24 cellular contexts compared by ENCODE assay signal in the genomic region with DNA sequence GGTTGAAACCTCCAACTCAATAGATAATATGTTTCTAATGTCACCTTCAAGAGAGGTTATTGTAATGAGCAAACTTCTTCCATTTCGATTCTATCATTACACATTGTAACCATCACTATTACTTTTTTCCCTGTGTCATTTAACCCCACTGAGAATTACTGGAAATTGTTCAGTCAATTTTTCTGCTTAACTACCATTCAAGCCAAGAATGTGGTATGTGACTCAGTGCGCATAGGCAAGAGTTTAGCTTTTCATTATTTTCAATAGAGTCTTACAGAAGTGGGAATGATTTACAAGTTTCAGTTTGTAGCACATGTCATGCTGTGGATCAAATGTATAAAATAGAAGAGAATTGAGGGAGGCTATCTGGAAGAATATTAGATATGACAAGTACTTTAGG. TPM values are rescaled to one million over a fixed set of nuclear protein-coding genes. Genes with fewer than 3 reads are reported as not detected.
"Had no signal": no experiment of that assay in that cellular context is flagged by ENCODE, and none has a peak within 500 bp of the region (broad histone marks: within the 10 kb centered on the region; RNA-seq: fewer than 3 reads in every experiment).

No MANE protein-coding gene starts in this region.

- H3K9me3 ChIP-seq: lower lobe of right lung, neutrophil, right lobe of liver, stomach, testis, tibial artery, upper lobe of left lung had no signal

- H2AFZ ChIP-seq: parathyroid adenoma had no signal

- H3K27me3 ChIP-seq: dorsolateral prefrontal cortex, neutrophil, right lobe of liver, stomach, testis, tibial artery, upper lobe of left lung had no signal

- H3K36me3 ChIP-seq: lower lobe of right lung, neutrophil, right lobe of liver, stomach, upper lobe of left lung had no signal

- H3K4me3 ChIP-seq: dorsolateral prefrontal cortex, lower lobe of right lung, right lobe of liver, smooth muscle cell, stomach, testis, tibial artery, upper lobe of left lung had no signal

- H3K4me1 ChIP-seq: lower lobe of right lung, parathyroid adenoma, right lobe of liver, stomach, testis, upper lobe of left lung had no signal

- H3K9ac ChIP-seq: parathyroid adenoma had no signal

- DNase-seq: dorsolateral prefrontal cortex; effector CD4-positive, alpha-beta T cell; hypothalamus; immature natural killer cell; left ventricle myocardium superior; lower lobe of right lung; natural killer cell; right lobe of liver; stimulated activated CD4-positive, alpha-beta T cell treated with anti-CD3 and anti-CD28 coated beads, Interleukin-12 subunit alpha, Interleukin-12 subunit beta, amount 100 ng/mL, for 4 hours; stimulated activated CD4-positive, alpha-beta T cell treated with anti-CD3 and anti-CD28 coated beads, Interleukin-1b, Interleukin-23, amount 100 ng/mL, for 48 hours; stimulated activated CD4-positive, alpha-beta T cell treated with anti-CD3 and anti-CD28 coated beads, Interleukin-4, amount 100 ng/mL, for 1 hour; stimulated activated CD8-positive, alpha-beta memory T cell treated with anti-CD3 and anti-CD28 coated beads, Interleukin-4, amount 100 ng/mL, for 48 hours; stimulated activated naive CD4-positive, alpha-beta T cell treated with Interleukin-2 at 50 U/mL for 16 hours; stomach; substantia nigra; testis; tibial artery; upper lobe of left lung had no signal

- H3K4me2 ChIP-seq: smooth muscle cell had no signal

- ATAC-seq: esophagus mucosa, left ventricle myocardium superior, lower lobe of right lung, natural killer cell, right lobe of liver had no signal

- H3K27ac ChIP-seq: dorsolateral prefrontal cortex, epithelial cell of prostate, lower lobe of right lung, neutrophil, parathyroid adenoma, right lobe of liver, stomach, testis, tibial artery, upper lobe of left lung had no signal

RNA-seq across cellular contexts. Expression of gene PIEZO2, which starts 34.3 kb away (rescaled TPM):
- total RNA-seq: natural killer cell had no signal
- polyA plus RNA-seq: immature natural killer cell, keratinocyte had no signal
